In genomic region chr15:48177383-48177874, GRCh38 we compare ENCODE assay signal across 8 cellular contexts. TPM values are rescaled to one million over a fixed set of nuclear protein-coding genes. Genes with fewer than 3 reads are reported as not detected.
DNase-seq lines count a peak whose midpoint lies in the region; ATAC-seq, FAIRE-seq and TF ChIP-seq lines count a peak whose summit lies in the region.

No MANE protein-coding gene starts in this region.

- H3K9me3 ChIP-seq in Peyer's patch (no peaks in the 10 kb centered on the region), HepG2 (ENCODE audit: low read length) (peaks cover 7% of the 10 kb centered on the region; the same call in 1 of the 2 replicates)

- DNase-seq in ELR (ENCODE audit: low read depth) (peak; percentile 68), Peyer's patch (peak in 1 of 3 donors; percentile 15), coronary artery (ENCODE audit: low spot score) (no peak), HepG2 (ENCODE audit: low spot score) (no peak), substantia nigra (lab: John Stamatoyannopoulos, UW) (peak in 5 of 49 donors; percentile 0 to 60 (median 5))
- DNase-seq in stimulated activated naive CD4-positive, alpha-beta T cell treated with Interleukin-2 at 50 U/mL for 16 hours (lab: John Stamatoyannopoulos, UW), result no peak

- WGBS in HepG2 (ENCODE audit: low lambda C conversion rate), result 39% methylated on average over 13 of the region's 15 CpGs

- H3K36me3 ChIP-seq in Peyer's patch (no peaks in the 10 kb centered on the region), HepG2 (replicated peaks in 1 of 2; ENCODE audit: control insufficient read depth in 1 of 2, insufficient read depth in 2 of 2, low read length in 2 of 2) (no peaks in the 10 kb centered on the region)

- TF ChIP-seq EP300 in HepG2 (IDR thresholded peaks at IDR 0.05; ENCODE audit: low read depth in 2 of 2, low read length in 2 of 2) (no peak), HepG2 (CRISPR knock-in tag; IDR thresholded peaks at IDR 0.05; ENCODE audit: borderline replicate concordance) (no peak)

- no peak for TF ChIP-seq RAD21 in HepG2 (CRISPR knock-in tag; IDR thresholded peaks at IDR 0.05)

- no peak for TF ChIP-seq CTCF in Peyer's patch (IDR thresholded peaks at IDR 0.05)
- no peak for TF ChIP-seq CTCF in coronary artery (IDR thresholded peaks at IDR 0.05)
- no peak for TF ChIP-seq CTCF in HepG2 (CRISPR knock-in tag; IDR thresholded peaks at IDR 0.05)

- H3K4me3 ChIP-seq in Peyer's patch (peak overlapping the region; percentile 58 to 84 (median 72)), coronary artery (peak overlapping the region; percentile 83), HepG2 (replicated peaks in 1 of 3; ENCODE audit: insufficient read depth in 1 of 3, low read depth in 2 of 3, low read length in 3 of 3) (peak overlapping the region; percentile 66 to 68 (median 66))

- CTCF ChIA-PET in HepG2 (lab: Yijun Ruan, JAX; ENCODE audit: low intra/inter-chr PET ratio, low total read pairs), result no interaction called here

- H4K20me1 ChIP-seq in HepG2 (ENCODE audit: insufficient read depth, low read length), result no peaks in the 10 kb centered on the region

- H3K79me2 ChIP-seq in HepG2 (ENCODE audit: insufficient read depth, low read length), result peaks cover 4% of the 10 kb centered on the region

- H3K4me2 ChIP-seq in HepG2 (ENCODE audit: low read depth, low read length), result peak overlapping the region; percentile 65

- POLR2A ChIA-PET in HepG2 (lab: Yijun Ruan, JAX), result interaction anchor here (1.0 kb wide), 1 partner anchor 153 kb away, joined by 3 read pairs; the partner anchor contains the start of gene DUT

- in situ Hi-C loops in HepG2 (cut with HindIII; ENCODE audit: extremely low pct_ligation_motif_present, low pct_unique_long_range_greater_than_20kb), result no loop called here

- peak overlapping the region; percentile 72; the same call in 1 of the 2 replicates for H3K9ac ChIP-seq in HepG2 (ENCODE audit: insufficient read depth, low read depth, low read length)

- no peaks in the 10 kb centered on the region for H3K27me3 ChIP-seq in Peyer's patch
- H3K27me3 ChIP-seq in HepG2 (ENCODE audit: control insufficient read depth in 1 of 2, insufficient read depth in 2 of 2, low read length in 2 of 2), result 0 out of 5 replicates have a peak, but pooled peaks cover 0 to 4% of the 10 kb centered on the region in 2 experiments

- H3K27ac ChIP-seq in Peyer's patch, result peak overlapping the region; percentile 48 to 79 (median 67)
- peak overlapping the region; percentile 89 to 96 for H3K27ac ChIP-seq in coronary artery
- H3K27ac ChIP-seq in HepG2 (ENCODE audit: extremely low read length, insufficient read depth, low read length), result no peak overlapping the region
- H3K27ac ChIP-seq in substantia nigra (ENCODE audit: low read depth, low read length, poor library complexity, severe bottlenecking), result peak overlapping the region; percentile 67

- TF ChIP-seq POLR2A in Peyer's patch (IDR thresholded peaks at IDR 0.05) (no peak), HepG2 (IDR thresholded peaks at IDR 0.05; ENCODE audit: insufficient read depth in 1 of 2, low read depth in 2 of 2, low read length in 2 of 2) (no peak)

- peaks cover 0 to 10% (median 0%) of the 10 kb centered on the region in 4 donors for H3K4me1 ChIP-seq in Peyer's patch
- peaks cover 11% of the 10 kb centered on the region for H3K4me1 ChIP-seq in HepG2 (ENCODE audit: insufficient read depth, low read length)

- no TSS peak for BruUV-seq in HepG2 (replicated peaks; lab: Mats Ljungman, UMichigan)

- ATAC-seq in GM21360 (IDR thresholded peaks at IDR 0.05; ENCODE audit: unreplicated experiment), result peak; percentile 69
- ATAC-seq in HG03558 (IDR thresholded peaks at IDR 0.05; ENCODE audit: extremely low read depth, unreplicated experiment), result peak; percentile 52
- peak; percentile 80 for ATAC-seq in HepG2

- H2AFZ ChIP-seq in HepG2 (ENCODE audit: low read length), result no peak overlapping the region

- FAIRE-seq in HepG2 (lab: Jason Lieb, UNC), result no peak

- intact Hi-C loops in HepG2 (cut with micrococcal nuclease; ENCODE audit: unreplicated experiment), result no loop called here

RNA-seq across cellular contexts. Expression of gene MYEF2, which starts 0.7 kb away (rescaled TPM):
- 10 to 100 TPM in 2 of 4 donors, 1 to 10 TPM in 2; 5.1 to 44.6 (median 10.1) TPM for total RNA-seq in Peyer's patch
- 9.6 and 10.3 TPM in 2 replicates for total RNA-seq in HepG2 (2016; rRNA removed; fragmentation: Illumina TruSeq; extraction: Trizol)
- 1.3 and 1.5 TPM in 2 replicates for total RNA-seq in HepG2 (2016; cell fraction: cytosol; rRNA removed; fragmentation: Illumina TruSeq; extraction: Trizol; ENCODE audit: low read depth)
- total RNA-seq in HepG2 (2016; cell fraction: insoluble cytoplasmic fraction; rRNA removed; fragmentation: Illumina TruSeq; extraction: Trizol), result 9.8 and 10.5 TPM in 2 replicates
- 2.8 and 2.9 TPM in 2 replicates for total RNA-seq in HepG2 (2016; cell fraction: membrane; rRNA removed; fragmentation: Illumina TruSeq; extraction: Trizol)
- total RNA-seq in HepG2 (2016; cell fraction: nucleus; rRNA removed; fragmentation: Illumina TruSeq; extraction: Trizol), result 20.3 and 22.4 TPM in 2 replicates
- polyA plus RNA-seq in HepG2 (2011; rRNA removed), result 10.1 and 10.5 TPM in 2 replicates
- 1.1 and 2.7 TPM in 2 replicates for polyA plus RNA-seq in HepG2 (2011; cell fraction: cytosol; rRNA removed)
- polyA plus RNA-seq in HepG2 (2011; cell fraction: nucleus; rRNA removed), result 14.4 and 27.1 TPM in 2 replicates
- polyA plus RNA-seq in HepG2 (2012), result 17.6 and 18.9 TPM in 2 replicates
- 0.48 and 0.97 TPM in 2 replicates for polyA plus RNA-seq in HepG2 (2016; cell fraction: cytosol; fragmentation: Illumina TruSeq; extraction: Trizol; ENCODE audit: low read depth)
- polyA plus RNA-seq in HepG2 (2016; cell fraction: insoluble cytoplasmic fraction; fragmentation: Illumina TruSeq; extraction: Trizol; ENCODE audit: low read depth), result 14.5 and 16.0 TPM in 2 replicates
- 2.0 and 2.5 TPM in 2 replicates for polyA plus RNA-seq in HepG2 (2016; cell fraction: membrane; fragmentation: Illumina TruSeq; extraction: Trizol; ENCODE audit: low read depth)
- 31.6 and 32.7 TPM in 2 replicates for polyA plus RNA-seq in HepG2 (2016; cell fraction: nucleus; fragmentation: Illumina TruSeq; extraction: Trizol; ENCODE audit: insufficient read depth, low read depth)
- 1.1 TPM in 1 of 2 replicates, not detected in the other for polyA minus RNA-seq in HepG2 (2011; rRNA and poly(A)+ RNA removed; ENCODE audit: low replicate concordance)
- 3.6 and 5.5 TPM in 2 replicates for polyA minus RNA-seq in HepG2 (2011; cell fraction: cytosol; rRNA and poly(A)+ RNA removed)
- polyA minus RNA-seq in HepG2 (2011; cell fraction: nucleus; rRNA and poly(A)+ RNA removed), result 48.7 and 49.9 TPM in 2 replicates

RNA-seq across cellular contexts. Expression of gene CTXN2, which starts 14.0 kb away (rescaled TPM):
- total RNA-seq in Peyer's patch (not detected), HepG2 (2016; rRNA removed; fragmentation: Illumina TruSeq; extraction: Trizol) (not detected in 2 replicates)
- not detected in 2 replicates for total RNA-seq in HepG2 (2016; cell fraction: cytosol; rRNA removed; fragmentation: Illumina TruSeq; extraction: Trizol; ENCODE audit: low read depth)
- not detected in 2 replicates for total RNA-seq in HepG2 (2016; cell fraction: insoluble cytoplasmic fraction; rRNA removed; fragmentation: Illumina TruSeq; extraction: Trizol)
- 0.07 TPM in 1 of 2 replicates, not detected in the other for total RNA-seq in HepG2 (2016; cell fraction: membrane; rRNA removed; fragmentation: Illumina TruSeq; extraction: Trizol)
- total RNA-seq in HepG2 (2016; cell fraction: nucleus; rRNA removed; fragmentation: Illumina TruSeq; extraction: Trizol), result not detected in 2 replicates
- polyA plus RNA-seq in HepG2 (2011; rRNA removed), result 0.03 TPM in 1 of 2 replicates, not detected in the other
- not detected in 2 replicates for polyA plus RNA-seq in HepG2 (2011; cell fraction: cytosol; rRNA removed)
- not detected in 2 replicates for polyA plus RNA-seq in HepG2 (2011; cell fraction: nucleus; rRNA removed)
- not detected in 2 replicates for polyA plus RNA-seq in HepG2 (2012)
- not detected in 2 replicates for polyA plus RNA-seq in HepG2 (2016; cell fraction: cytosol; fragmentation: Illumina TruSeq; extraction: Trizol; ENCODE audit: low read depth)
- not detected in 2 replicates for polyA plus RNA-seq in HepG2 (2016; cell fraction: insoluble cytoplasmic fraction; fragmentation: Illumina TruSeq; extraction: Trizol; ENCODE audit: low read depth)
- not detected in 2 replicates for polyA plus RNA-seq in HepG2 (2016; cell fraction: membrane; fragmentation: Illumina TruSeq; extraction: Trizol; ENCODE audit: low read depth)
- not detected in 2 replicates for polyA plus RNA-seq in HepG2 (2016; cell fraction: nucleus; fragmentation: Illumina TruSeq; extraction: Trizol; ENCODE audit: insufficient read depth, low read depth)
- not detected in 2 replicates for polyA minus RNA-seq in HepG2 (2011; rRNA and poly(A)+ RNA removed; ENCODE audit: low replicate concordance)
- not detected in 2 replicates for polyA minus RNA-seq in HepG2 (2011; cell fraction: cytosol; rRNA and poly(A)+ RNA removed)
- polyA minus RNA-seq in HepG2 (2011; cell fraction: nucleus; rRNA and poly(A)+ RNA removed), result not detected in 2 replicates

RNA-seq across cellular contexts. Expression of gene SLC12A1, which starts 28.7 kb away (rescaled TPM):
- not detected for total RNA-seq in Peyer's patch
- total RNA-seq in HepG2 (2016; rRNA removed; fragmentation: Illumina TruSeq; extraction: Trizol), result not detected in 2 replicates
- not detected in 2 replicates for total RNA-seq in HepG2 (2016; cell fraction: cytosol; rRNA removed; fragmentation: Illumina TruSeq; extraction: Trizol; ENCODE audit: low read depth)
- not detected in 2 replicates for total RNA-seq in HepG2 (2016; cell fraction: insoluble cytoplasmic fraction; rRNA removed; fragmentation: Illumina TruSeq; extraction: Trizol)
- total RNA-seq in HepG2 (2016; cell fraction: membrane; rRNA removed; fragmentation: Illumina TruSeq; extraction: Trizol), result not detected in 2 replicates
- not detected in 2 replicates for total RNA-seq in HepG2 (2016; cell fraction: nucleus; rRNA removed; fragmentation: Illumina TruSeq; extraction: Trizol)
- polyA plus RNA-seq in HepG2 (2011; rRNA removed), result not detected in 2 replicates
- not detected in 2 replicates for polyA plus RNA-seq in HepG2 (2011; cell fraction: cytosol; rRNA removed)
- not detected in 2 replicates for polyA plus RNA-seq in HepG2 (2011; cell fraction: nucleus; rRNA removed)
- not detected in 2 replicates for polyA plus RNA-seq in HepG2 (2012)
- not detected in 2 replicates for polyA plus RNA-seq in HepG2 (2016; cell fraction: cytosol; fragmentation: Illumina TruSeq; extraction: Trizol; ENCODE audit: low read depth)
- not detected in 2 replicates for polyA plus RNA-seq in HepG2 (2016; cell fraction: insoluble cytoplasmic fraction; fragmentation: Illumina TruSeq; extraction: Trizol; ENCODE audit: low read depth)
- polyA plus RNA-seq in HepG2 (2016; cell fraction: membrane; fragmentation: Illumina TruSeq; extraction: Trizol; ENCODE audit: low read depth), result not detected in 2 replicates
- not detected in 2 replicates for polyA plus RNA-seq in HepG2 (2016; cell fraction: nucleus; fragmentation: Illumina TruSeq; extraction: Trizol; ENCODE audit: insufficient read depth, low read depth)
- not detected in 2 replicates for polyA minus RNA-seq in HepG2 (2011; rRNA and poly(A)+ RNA removed; ENCODE audit: low replicate concordance)
- polyA minus RNA-seq in HepG2 (2011; cell fraction: cytosol; rRNA and poly(A)+ RNA removed), result not detected in 2 replicates
- not detected in 2 replicates for polyA minus RNA-seq in HepG2 (2011; cell fraction: nucleus; rRNA and poly(A)+ RNA removed)

RNA-seq across cellular contexts. Expression of gene SLC24A5, which starts 56.6 kb away (rescaled TPM):
- total RNA-seq in Peyer's patch (not detected), HepG2 (2016; rRNA removed; fragmentation: Illumina TruSeq; extraction: Trizol) (not detected in 2 replicates)
- not detected in 2 replicates for total RNA-seq in HepG2 (2016; cell fraction: cytosol; rRNA removed; fragmentation: Illumina TruSeq; extraction: Trizol; ENCODE audit: low read depth)
- not detected in 2 replicates for total RNA-seq in HepG2 (2016; cell fraction: insoluble cytoplasmic fraction; rRNA removed; fragmentation: Illumina TruSeq; extraction: Trizol)
- not detected in 2 replicates for total RNA-seq in HepG2 (2016; cell fraction: membrane; rRNA removed; fragmentation: Illumina TruSeq; extraction: Trizol)
- total RNA-seq in HepG2 (2016; cell fraction: nucleus; rRNA removed; fragmentation: Illumina TruSeq; extraction: Trizol), result not detected in 2 replicates
- polyA plus RNA-seq in HepG2 (2011; rRNA removed), result not detected in 2 replicates
- polyA plus RNA-seq in HepG2 (2011; cell fraction: cytosol; rRNA removed), result not detected in 2 replicates
- not detected in 2 replicates for polyA plus RNA-seq in HepG2 (2011; cell fraction: nucleus; rRNA removed)
- not detected in 2 replicates for polyA plus RNA-seq in HepG2 (2012)
- polyA plus RNA-seq in HepG2 (2016; cell fraction: cytosol; fragmentation: Illumina TruSeq; extraction: Trizol; ENCODE audit: low read depth), result not detected in 2 replicates
- not detected in 2 replicates for polyA plus RNA-seq in HepG2 (2016; cell fraction: insoluble cytoplasmic fraction; fragmentation: Illumina TruSeq; extraction: Trizol; ENCODE audit: low read depth)
- not detected in 2 replicates for polyA plus RNA-seq in HepG2 (2016; cell fraction: membrane; fragmentation: Illumina TruSeq; extraction: Trizol; ENCODE audit: low read depth)
- polyA plus RNA-seq in HepG2 (2016; cell fraction: nucleus; fragmentation: Illumina TruSeq; extraction: Trizol; ENCODE audit: insufficient read depth, low read depth), result not detected in 2 replicates
- not detected in 2 replicates for polyA minus RNA-seq in HepG2 (2011; rRNA and poly(A)+ RNA removed; ENCODE audit: low replicate concordance)
- polyA minus RNA-seq in HepG2 (2011; cell fraction: cytosol; rRNA and poly(A)+ RNA removed), result not detected in 2 replicates
- polyA minus RNA-seq in HepG2 (2011; cell fraction: nucleus; rRNA and poly(A)+ RNA removed), result 0.37 TPM in 1 of 2 replicates, not detected in the other
